Comparison of ENCODE assay signal across 6 cellular contexts in the genomic region with DNA sequence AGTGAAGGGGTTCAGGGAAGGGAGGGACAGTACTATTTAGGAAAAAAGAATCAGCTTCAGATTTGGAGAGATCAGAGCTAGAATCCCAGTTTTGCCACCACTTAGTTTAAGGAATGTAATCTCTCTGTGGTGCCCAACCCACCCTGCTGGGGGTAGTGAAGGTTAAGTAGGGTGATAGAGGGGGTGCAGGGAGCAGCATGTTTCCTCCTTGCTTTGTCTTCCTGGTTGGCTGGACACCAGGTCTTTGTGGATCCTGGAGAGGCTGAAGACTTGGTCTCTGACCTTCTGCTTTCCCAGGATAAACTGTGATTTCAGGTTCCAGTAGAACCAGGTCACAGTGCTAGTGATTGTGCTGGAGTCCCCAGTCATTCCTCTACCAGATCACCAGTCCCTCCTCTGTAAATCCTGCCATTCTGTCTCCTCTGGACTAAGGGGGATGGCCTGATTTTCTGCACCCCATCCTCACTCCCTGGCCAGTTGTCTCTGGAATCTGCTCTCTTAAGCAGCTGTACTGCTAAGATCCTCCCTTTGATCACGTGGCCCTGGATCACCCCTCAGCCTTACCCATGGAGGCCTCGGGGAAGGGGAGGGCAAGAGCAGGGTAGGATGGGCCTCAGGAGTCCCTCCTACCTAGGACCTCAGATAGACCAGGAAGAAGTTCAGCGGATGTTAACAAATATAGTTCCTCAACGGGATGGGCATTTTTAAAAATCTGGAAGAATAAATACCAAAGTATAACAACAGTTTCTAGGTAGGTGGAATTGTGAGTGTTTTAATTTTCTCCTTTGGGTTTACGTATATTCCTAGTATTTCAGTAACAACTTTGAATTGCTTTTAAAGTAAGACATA. TPM values are rescaled to one million over a fixed set of nuclear protein-coding genes. Genes with fewer than 3 reads are reported as not detected.
DNase-seq lines count a peak whose midpoint lies in the region; ATAC-seq and TF ChIP-seq lines count a peak whose summit lies in the region.

No MANE protein-coding gene starts in this region.

- ATAC-seq in gastroesophageal sphincter (no peak), HG03280 (IDR thresholded peaks at IDR 0.05; ENCODE audit: unreplicated experiment) (no peak)

- DNase-seq in DMS 273 (lab: John Stamatoyannopoulos, UW; ENCODE audit: unreplicated experiment) (peak; percentile 54), DMS 273 treated with DMSO at 0.1 percent for 48 hours (lab: John Stamatoyannopoulos, UW) (no peak), thyroid gland (peak; percentile 69 to 73), NK-92 (lab: John Stamatoyannopoulos, UW; ENCODE audit: unreplicated experiment) (no peak)

- no peak for TF ChIP-seq CTCF in gastroesophageal sphincter (IDR thresholded peaks at IDR 0.05)
- no peak for TF ChIP-seq CTCF in thyroid gland (IDR thresholded peaks at IDR 0.05)

- H3K4me3 ChIP-seq in gastroesophageal sphincter (no peak overlapping the region), thyroid gland (replicated peaks in 1 of 3) (no peak overlapping the region)

- H3K36me3 ChIP-seq in gastroesophageal sphincter (no peaks in the 10 kb centered on the region), thyroid gland (no peaks in the 10 kb centered on the region)

- TF ChIP-seq POLR2A in gastroesophageal sphincter (IDR thresholded peaks at IDR 0.05) (no peak), thyroid gland (IDR thresholded peaks at IDR 0.05) (peak in 1 of 2 donors; percentile 36)

- H3K9me3 ChIP-seq in gastroesophageal sphincter (no peaks in the 10 kb centered on the region), thyroid gland (no peaks in the 10 kb centered on the region)

- WGBS in gastroesophageal sphincter (ENCODE audit: low coverage in 1 of 2), 2 donors, result 48 to 57% methylated on average over 3 to 4 of the region's 5 CpGs
- WGBS in thyroid gland, 2 donors, result 34 to 42% methylated on average over 5 of the region's 5 CpGs

- intact Hi-C loops in thyroid gland (cut with DNase I), result no loop called here

- H3K4me1 ChIP-seq in gastroesophageal sphincter (peaks cover 0 to 76% (median 26%) of the 10 kb centered on the region in 3 donors), thyroid gland (peaks cover 21 to 46% of the 10 kb centered on the region in 2 donors)

- peak overlapping the region in 3 of 4 donors; percentile 70 to 98 (median 94) for H3K27ac ChIP-seq in gastroesophageal sphincter
- H3K27ac ChIP-seq in thyroid gland, result peak overlapping the region in 2 of 3 donors; percentile 34 to 52

- H3K27me3 ChIP-seq in gastroesophageal sphincter, result no peaks in the 10 kb centered on the region
- no peaks in the 10 kb centered on the region for H3K27me3 ChIP-seq in thyroid gland

- no peak for TF ChIP-seq EP300 in gastroesophageal sphincter (IDR thresholded peaks at IDR 0.05)

RNA-seq across cellular contexts. Expression of a gene that starts 3.1 kb away (rescaled TPM):
- total RNA-seq in gastroesophageal sphincter (10 to 100 TPM; 14.8 to 41.9 (median 20.3) TPM), thyroid gland (10 to 100 TPM in 2 of 4 donors, 1 to 10 TPM in 2; 5.2 to 12.9 (median 10.6) TPM)

RNA-seq across cellular contexts. Expression of a gene that starts 5.0 kb away (rescaled TPM):
- 10 to 100 TPM; 12.1 to 19.6 (median 17.4) TPM for total RNA-seq in gastroesophageal sphincter
- total RNA-seq in thyroid gland, result 10 to 100 TPM; 31.2 to 44.8 (median 34.7) TPM

RNA-seq across cellular contexts. Expression of a gene that starts 11.2 kb away (rescaled TPM):
- total RNA-seq in gastroesophageal sphincter, result not detected
- not detected for total RNA-seq in thyroid gland

RNA-seq across cellular contexts. Expression of a gene that starts 44.2 kb away (rescaled TPM):
- 100 to 1,000 TPM; 259 to 375 (median 354) TPM for total RNA-seq in gastroesophageal sphincter
- total RNA-seq in thyroid gland, result 100 to 1,000 TPM; 493 to 555 (median 514) TPM

RNA-seq across cellular contexts. Expression of a gene that starts 54.6 kb away (rescaled TPM):
- total RNA-seq in gastroesophageal sphincter (10 to 100 TPM; 54.2 to 73.2 (median 69.6) TPM), thyroid gland (10 to 100 TPM; 51.6 to 83.6 (median 68.9) TPM)

Comparison
In these comparisons a context has a peak if more than half of its experiments do, and no peak if none do; other contexts are left out.
1. DNase-seq: peak in DMS 273 (single experiment) and thyroid gland (2 of 2); none in DMS 273 treated with DMSO at 0.1 percent for 48 hours (single experiment) and NK-92 (single experiment).